Comparison of ENCODE assay signal across 17 cellular contexts in the genomic region with DNA sequence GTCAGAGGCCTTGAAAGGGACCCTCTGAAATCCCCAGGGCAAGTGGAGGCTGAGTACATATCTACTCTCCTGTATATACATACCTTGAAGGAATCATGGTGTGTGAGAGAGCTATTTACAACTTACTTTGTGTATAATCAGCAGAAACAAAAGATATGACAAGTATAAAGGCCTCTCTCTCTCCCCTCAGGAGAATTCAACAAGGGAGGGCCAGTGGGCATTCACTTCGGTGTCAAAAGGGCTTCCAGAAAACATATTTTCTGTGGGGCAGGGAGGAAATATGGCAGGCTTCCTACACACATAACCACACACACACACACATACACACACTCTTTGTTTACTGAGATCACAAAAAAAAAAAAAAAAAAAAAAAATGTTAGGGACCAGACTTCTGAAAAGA.
A peak's percentile ranks its signal among the peaks of the same experiment; 100 is the strongest.
DNase-seq lines count a peak whose midpoint lies in the region; ATAC-seq and TF ChIP-seq lines count a peak whose summit lies in the region.
"Had no signal": no experiment of that assay in that cellular context is flagged by ENCODE, and none has a peak within 500 bp of the region (broad histone marks: within the 10 kb centered on the region; RNA-seq: fewer than 3 reads in every experiment).

No MANE protein-coding gene starts in this region.

- 53% methylated on average over 1 of the region's 1 CpG for WGBS in hepatocyte (ENCODE audit: low lambda C conversion rate, missing lambda C conversion rate)
- 29 to 42% methylated on average over 1 of the region's 1 CpG for WGBS in thyroid gland, 2 donors

- H3K36me3 ChIP-seq in hepatocyte (replicated peaks; ENCODE audit: insufficient read depth, low read depth) (no peaks in the 10 kb centered on the region), thyroid gland (no peaks in the 10 kb centered on the region)
- H3K36me3 ChIP-seq: HAP-1, Peyer's patch had no signal

- H3K79me2 ChIP-seq in hepatocyte: peaks cover 3% of the 10 kb centered on the region

- H3K4me2 ChIP-seq in hepatocyte: no peak overlapping the region

- TF ChIP-seq POLR2A in thyroid gland (IDR thresholded peaks at IDR 0.05): no peak

- H3K27ac ChIP-seq in hepatocyte (peak overlapping the region; percentile 10), thyroid gland (peak overlapping the region; percentile 15 to 66 (median 38))
- H3K27ac ChIP-seq: Peyer's patch had no signal

- H3K27me3 ChIP-seq in hepatocyte (no peaks in the 10 kb centered on the region), thyroid gland (no peaks in the 10 kb centered on the region)
- H3K27me3 ChIP-seq: Peyer's patch had no signal

- no peak for ATAC-seq in HG02981 (IDR thresholded peaks at IDR 0.05; ENCODE audit: unreplicated experiment)
- ATAC-seq: activated CD8-positive, alpha-beta T cell treated with anti-CD3 and anti-CD28 coated beads, Interleukin-2, amount 10 ng/mL, durations not matched to agents 7 days and 5 days; T-cell had no signal

- H3K4me1 ChIP-seq in hepatocyte (ENCODE audit: insufficient read depth): peaks cover 13% of the 10 kb centered on the region
- H3K4me1 ChIP-seq in thyroid gland: peaks cover 20 to 31% of the 10 kb centered on the region in 2 donors
- H3K4me1 ChIP-seq: HAP-1, Peyer's patch had no signal

- DNase-seq in NCI-H1092 treated with DMSO at 0.1 percent for 48 hours (lab: John Stamatoyannopoulos, UW) (peak; percentile 74), NCI-H1092 (lab: John Stamatoyannopoulos, UW) (no peak), amniotic epithelial cell (ENCODE audit: low read depth) (peak; percentile 27), hepatocyte (ENCODE audit: low spot score) (no peak), thyroid gland (no peak), cortex of kidney (lab: John Stamatoyannopoulos, UW) (no peak), NCI-H82 (lab: John Stamatoyannopoulos, UW) (no peak)
- DNase-seq: activated CD8-positive, alpha-beta T cell treated with anti-CD3 and anti-CD28 coated beads, Interleukin-2, amount 10 ng/mL, durations not matched to agents 7 days and 5 days; activated effector memory CD4-positive, alpha-beta T cell treated with Interleukin-2 at 50 U/mL for 16 hours; activated naive CD8-positive, alpha-beta T cell treated with anti-CD3 and anti-CD28 coated beads for 36 hours; activated T-cell treated with anti-CD3 and anti-CD28 coated beads for 4 hours; foreskin melanocyte; NCI-H187; Peyer's patch; T-cell had no signal

- H3K9me3 ChIP-seq in hepatocyte (ENCODE audit: low read depth) (no peaks in the 10 kb centered on the region), thyroid gland (no peaks in the 10 kb centered on the region)
- H3K9me3 ChIP-seq: HAP-1, Peyer's patch had no signal

- H3K4me3 ChIP-seq in hepatocyte (no peak overlapping the region), thyroid gland (replicated peaks in 1 of 3) (no peak overlapping the region)
- H3K4me3 ChIP-seq: HAP-1, Peyer's patch had no signal

- intact Hi-C loops in thyroid gland (cut with DNase I): no loop called here

- H2AFZ ChIP-seq in hepatocyte: no peak overlapping the region

- no peaks in the 10 kb centered on the region for H4K20me1 ChIP-seq in hepatocyte (ENCODE audit: insufficient read depth, poor library complexity, severe bottlenecking)

- no peaks in the 10 kb centered on the region for H3K9me2 ChIP-seq in hepatocyte (replicated peaks; ENCODE audit: insufficient read depth)

- no peak for TF ChIP-seq CTCF in hepatocyte (IDR thresholded peaks at IDR 0.05; ENCODE audit: poor library complexity)
- TF ChIP-seq CTCF in thyroid gland (IDR thresholded peaks at IDR 0.05): no peak

Comparison
In these comparisons a context has a peak if more than half of its experiments do, and no peak if none do; other contexts are left out.
1. DNase-seq: peak in NCI-H1092 treated with DMSO at 0.1 percent for 48 hours (single experiment) and amniotic epithelial cell (single experiment); none in NCI-H1092 (single experiment), hepatocyte (single experiment), thyroid gland (0 of 2), cortex of kidney (single experiment) and NCI-H82 (single experiment).